In genomic region chr14:63045234-63045611, GRCh38 we compare ENCODE assay signal across 9 cellular contexts. TPM values are rescaled to one million over a fixed set of nuclear protein-coding genes. Genes with fewer than 3 reads are reported as not detected.
DNase-seq lines count a peak whose midpoint lies in the region; ATAC-seq and TF ChIP-seq lines count a peak whose summit lies in the region.
"Had no signal": no experiment of that assay in that cellular context is flagged by ENCODE, and none has a peak within 500 bp of the region (broad histone marks: within the 10 kb centered on the region; RNA-seq: fewer than 3 reads in every experiment).

TSS of gene KCNH5 (minus strand) at chr14:63045458. CDS start at chr14:63045186, 272 bp downstream.

- H3K4me3 ChIP-seq in choroid plexus epithelial cell (ENCODE audit: low read depth, low read length) (no peak within 1 kb of the TSS), mesodermal cell (ENCODE audit: extremely low read depth, insufficient read depth, low read length, poor library complexity, severe bottlenecking) (peak within 1 kb of the TSS; percentile 44), SJCRH30 (no peak within 1 kb of the TSS)

- H3K27me3 ChIP-seq in SJCRH30 = no peaks in the 10 kb centered on the region

- H3K27ac ChIP-seq in mesodermal cell (ENCODE audit: low read depth, low read length, severe bottlenecking) (no peak within 1 kb of the TSS), SJCRH30 (no peak within 1 kb of the TSS)

- DNase-seq in stimulated activated CD4-positive, alpha-beta T cell treated with anti-CD3 and anti-CD28 coated beads, Interleukin-1b, Interleukin-23, amount 100 ng/mL, for 48 hours = peak; percentile 11
- no peak for DNase-seq in stimulated activated CD4-positive, alpha-beta T cell treated with anti-CD3 and anti-CD28 coated beads, Interleukin-4, amount 100 ng/mL, for 4 hours
- DNase-seq in NCI-H345 treated with DMSO at 0.1 percent for 48 hours (lab: John Stamatoyannopoulos, UW; ENCODE audit: unreplicated experiment) = peak; percentile 67
- peak; percentile 12 for DNase-seq in choroid plexus epithelial cell (ENCODE audit: low read depth)
- no peak for DNase-seq in SJCRH30
- DNase-seq in glomerular visceral epithelial cell (ENCODE audit: extremely low spot score) = no peak

- 0% methylated on average over 28 to 32 of the region's 35 CpGs for WGBS in mesodermal cell (ENCODE audit: insufficient coverage in 2 of 2), 2 experiments

- peaks cover 11% of the 10 kb centered on the region for H3K4me1 ChIP-seq in mesodermal cell (ENCODE audit: control insufficient read depth, insufficient read depth, low read length, poor library complexity, severe bottlenecking)
- no peaks in the 10 kb centered on the region for H3K4me1 ChIP-seq in SJCRH30

- H3K9me3 ChIP-seq in mesodermal cell (ENCODE audit: control insufficient read depth, low read length) (no peaks in the 10 kb centered on the region), SJCRH30 (replicated peaks) (no peaks in the 10 kb centered on the region)

- no peak for ATAC-seq in HG02763 (IDR thresholded peaks at IDR 0.05; ENCODE audit: unreplicated experiment)

- TF ChIP-seq CTCF in choroid plexus epithelial cell (conservative IDR thresholded peaks at IDR 0.05; ENCODE audit: low read depth, low read length) = no peak

- H3K36me3 ChIP-seq in mesodermal cell (ENCODE audit: control insufficient read depth, insufficient read depth, low read length) (no peaks in the 10 kb centered on the region), SJCRH30 (no peaks in the 10 kb centered on the region)

RNA-seq across cellular contexts. Expression of gene KCNH5, which starts in this region (rescaled TPM):
- 1.4 TPM for polyA plus RNA-seq in mesodermal cell (2013, experiment 1 of 2)
- polyA plus RNA-seq in mesodermal cell (2013, experiment 2 of 2) = 1.2 TPM
- total RNA-seq in SJCRH30 (2014; rRNA removed; shearing (Covaris generic)) = not detected in 2 replicates
- total RNA-seq: renal cortical epithelial cell had no signal

Comparison
In these comparisons a context has a peak if more than half of its experiments do, and no peak if none do; other contexts are left out.
1. DNase-seq: peak in stimulated activated CD4-positive, alpha-beta T cell treated with anti-CD3 and anti-CD28 coated beads, Interleukin-1b, Interleukin-23, amount 100 ng/mL, for 48 hours (single experiment), NCI-H345 treated with DMSO at 0.1 percent for 48 hours (single experiment) and choroid plexus epithelial cell (single experiment); none in stimulated activated CD4-positive, alpha-beta T cell treated with anti-CD3 and anti-CD28 coated beads, Interleukin-4, amount 100 ng/mL, for 4 hours (0 of 2), SJCRH30 (0 of 2) and glomerular visceral epithelial cell (single experiment).